24 cellular contexts compared by ENCODE assay signal in the genomic region with DNA sequence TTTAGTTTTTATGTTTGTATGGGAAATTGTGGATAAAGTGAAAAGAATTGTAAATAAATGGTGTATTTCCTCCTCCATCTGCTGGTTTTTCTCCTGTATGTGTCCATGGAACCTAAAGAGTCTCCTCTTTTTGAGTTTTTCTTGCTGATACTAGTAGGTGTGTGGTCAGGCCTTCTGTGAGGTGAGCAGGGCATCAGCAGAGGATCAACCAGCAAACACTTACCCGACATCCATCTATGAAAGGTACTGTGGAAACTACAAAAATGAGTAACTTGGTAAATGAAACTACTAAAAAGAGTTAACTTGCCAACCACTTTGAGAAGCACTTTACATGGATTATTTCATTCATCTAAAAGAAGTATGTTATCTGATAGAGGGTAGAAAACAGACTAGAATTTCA. TPM values are rescaled to one million over a fixed set of nuclear protein-coding genes. Genes with fewer than 3 reads are reported as not detected.
DNase-seq lines count a peak whose midpoint lies in the region; ATAC-seq, FAIRE-seq and TF ChIP-seq lines count a peak whose summit lies in the region.
"Had no signal": no experiment of that assay in that cellular context is flagged by ENCODE, and none has a peak within 500 bp of the region (broad histone marks: within the 10 kb centered on the region; RNA-seq: fewer than 3 reads in every experiment).

No MANE protein-coding gene starts in this region.

- no peak overlapping the region for H3K27ac Mint-ChIP-seq in activated CD4-positive, alpha-beta T cell treated with anti-CD3 and anti-CD28 coated beads for 36 hours
- H3K27ac Mint-ChIP-seq in activated T-cell treated with anti-CD3 and anti-CD28 coated beads, Interleukin-2, amount 50 U/mL, for 24 hours: peak overlapping the region; percentile 83
- peak overlapping the region; percentile 78 for H3K27ac Mint-ChIP-seq in activated T-helper 1 cell treated with anti-CD3 and anti-CD28 coated beads, Interleukin-12 subunit alpha, Interleukin-12 subunit beta, Interleukin-2, Interleukin-4 antibody, amounts not matched to agents 30 ng/mL and 10 ng/mL and 1 ng/mL, durations not matched to agents 14 hours and 24 hours and 36 hours
- H3K27ac Mint-ChIP-seq in astrocyte (ENCODE audit: unreplicated experiment): peak overlapping the region; percentile 34
- H3K27ac Mint-ChIP-seq: B cell; CD4-positive, CD25-positive, alpha-beta regulatory T cell; CD8-positive, alpha-beta T cell; HFFc6 had no signal

- intact Hi-C loops in activated CD4-positive, alpha-beta T cell treated with anti-CD3 and anti-CD28 coated beads for 36 hours (cut with DNase I, micrococcal nuclease): no loop called here
- intact Hi-C loops in activated T-helper 1 cell treated with anti-CD3 and anti-CD28 coated beads, Interleukin-12 subunit alpha, Interleukin-12 subunit beta, Interleukin-2, Interleukin-4 antibody, amounts not matched to agents 30 ng/mL and 10 ng/mL and 1 ng/mL, durations not matched to agents 14 hours and 24 hours and 36 hours (cut with micrococcal nuclease): no loop called here

- no peak overlapping the region for H3K27ac ChIP-seq in astrocyte (ENCODE audit: low read depth, low read length)
- H3K27ac ChIP-seq: 22Rv1, BLaER1, C4-2B had no signal

- TF ChIP-seq CTCF in astrocyte (IDR thresholded peaks at IDR 0.05; ENCODE audit: insufficient read depth, low read depth, low read length): no peak

- H3K4me2 ChIP-seq in astrocyte (ENCODE audit: low read length): no peak overlapping the region
- H3K4me2 ChIP-seq: BLaER1 had no signal

- H3K27me3 Mint-ChIP-seq in activated CD4-positive, alpha-beta T cell treated with anti-CD3 and anti-CD28 coated beads for 36 hours: no peaks in the 10 kb centered on the region
- no peaks in the 10 kb centered on the region for H3K27me3 Mint-ChIP-seq in activated T-cell treated with anti-CD3 and anti-CD28 coated beads, Interleukin-2, amount 50 U/mL, for 24 hours
- no peaks in the 10 kb centered on the region for H3K27me3 Mint-ChIP-seq in activated T-helper 1 cell treated with anti-CD3 and anti-CD28 coated beads, Interleukin-12 subunit alpha, Interleukin-12 subunit beta, Interleukin-2, Interleukin-4 antibody, amounts not matched to agents 30 ng/mL and 10 ng/mL and 1 ng/mL, durations not matched to agents 14 hours and 24 hours and 36 hours (ENCODE audit: insufficient read depth)
- H3K27me3 Mint-ChIP-seq in astrocyte (ENCODE audit: low read depth, unreplicated experiment): no peaks in the 10 kb centered on the region
- H3K27me3 Mint-ChIP-seq: B cell; CD4-positive, CD25-positive, alpha-beta regulatory T cell had no signal

- peak; percentile 49 for ATAC-seq in activated CD4-positive, alpha-beta T cell treated with anti-CD3 and anti-CD28 coated beads for 36 hours
- ATAC-seq in HG03565 (IDR thresholded peaks at IDR 0.05; ENCODE audit: unreplicated experiment): no peak
- ATAC-seq in HG03521 (IDR thresholded peaks at IDR 0.05; ENCODE audit: unreplicated experiment): no peak
- ATAC-seq: CD8-positive, alpha-beta T cell had no signal

- H3K4me3 ChIP-seq in astrocyte (ENCODE audit: insufficient read depth, low read depth, low read length): no peak overlapping the region
- H3K4me3 ChIP-seq: BLaER1, HAP-1 had no signal

- no peaks in the 10 kb centered on the region for H3K9me3 ChIP-seq in astrocyte (ENCODE audit: insufficient read depth, low read depth, low read length)
- H3K9me3 ChIP-seq: BLaER1, Caco-2, HAP-1 had no signal

- CTCF ChIA-PET in activated CD4-positive, alpha-beta T cell treated with anti-CD3 and anti-CD28 coated beads for 36 hours (lab: Charles Lee): interaction anchor here (0.6 to 0.8 kb wide), 2 partner anchors 10 to 22 kb away, joined by 3 to 4 read pairs; no protein-coding TSS in a partner anchor

- H3K27me3 ChIP-seq in astrocyte (ENCODE audit: insufficient read depth, low read length): no peaks in the 10 kb centered on the region
- H3K27me3 ChIP-seq: BLaER1 had no signal

- no peaks in the 10 kb centered on the region for H4K20me1 ChIP-seq in astrocyte (ENCODE audit: insufficient read depth, low read length)
- H4K20me1 ChIP-seq: BLaER1 had no signal

- POLR2A ChIA-PET in activated CD4-positive, alpha-beta T cell treated with anti-CD3 and anti-CD28 coated beads for 36 hours (lab: Charles Lee): no interaction called here

- FAIRE-seq in astrocyte (lab: Jason Lieb, UNC): no peak
- FAIRE-seq: A204.1, G401.6, GM12892, H54 had no signal

- peaks cover 5% of the 10 kb centered on the region for H3K4me1 Mint-ChIP-seq in activated CD4-positive, alpha-beta T cell treated with anti-CD3 and anti-CD28 coated beads for 36 hours
- peaks cover 5% of the 10 kb centered on the region for H3K4me1 Mint-ChIP-seq in activated T-cell treated with anti-CD3 and anti-CD28 coated beads, Interleukin-2, amount 50 U/mL, for 24 hours (ENCODE audit: low read depth)
- peaks cover 9% of the 10 kb centered on the region for H3K4me1 Mint-ChIP-seq in activated T-helper 1 cell treated with anti-CD3 and anti-CD28 coated beads, Interleukin-12 subunit alpha, Interleukin-12 subunit beta, Interleukin-2, Interleukin-4 antibody, amounts not matched to agents 30 ng/mL and 10 ng/mL and 1 ng/mL, durations not matched to agents 14 hours and 24 hours and 36 hours (ENCODE audit: low read depth)
- H3K4me1 Mint-ChIP-seq in astrocyte (ENCODE audit: low read depth, unreplicated experiment): no peaks in the 10 kb centered on the region
- H3K4me1 Mint-ChIP-seq: B cell; CD4-positive, CD25-positive, alpha-beta regulatory T cell had no signal

- no peaks in the 10 kb centered on the region for H3K79me2 ChIP-seq in astrocyte (ENCODE audit: insufficient read depth, low read length)

- H3K4me1 ChIP-seq in astrocyte (ENCODE audit: insufficient read depth, low read length): no peaks in the 10 kb centered on the region
- H3K4me1 ChIP-seq: BLaER1, Caco-2, HAP-1 had no signal

- no peak overlapping the region for H3K4me3 Mint-ChIP-seq in activated CD4-positive, alpha-beta T cell treated with anti-CD3 and anti-CD28 coated beads for 36 hours
- no peak overlapping the region for H3K4me3 Mint-ChIP-seq in activated T-cell treated with anti-CD3 and anti-CD28 coated beads, Interleukin-2, amount 50 U/mL, for 24 hours
- H3K4me3 Mint-ChIP-seq in activated T-helper 1 cell treated with anti-CD3 and anti-CD28 coated beads, Interleukin-12 subunit alpha, Interleukin-12 subunit beta, Interleukin-2, Interleukin-4 antibody, amounts not matched to agents 30 ng/mL and 10 ng/mL and 1 ng/mL, durations not matched to agents 14 hours and 24 hours and 36 hours: no peak overlapping the region
- H3K4me3 Mint-ChIP-seq in astrocyte (ENCODE audit: unreplicated experiment): no peak overlapping the region
- H3K4me3 Mint-ChIP-seq: B cell; CD4-positive, CD25-positive, alpha-beta regulatory T cell; CD8-positive, alpha-beta T cell; HFFc6 had no signal

- H3K9ac ChIP-seq in astrocyte (ENCODE audit: low read length): no peak overlapping the region
- H3K9ac ChIP-seq: BLaER1 had no signal

- peaks cover 4% of the 10 kb centered on the region for H3K36me3 ChIP-seq in astrocyte (ENCODE audit: insufficient read depth, low read length)

- no peaks in the 10 kb centered on the region for H3K9me3 Mint-ChIP-seq in activated CD4-positive, alpha-beta T cell treated with anti-CD3 and anti-CD28 coated beads for 36 hours (ENCODE audit: low read depth)
- H3K9me3 Mint-ChIP-seq in activated T-cell treated with anti-CD3 and anti-CD28 coated beads, Interleukin-2, amount 50 U/mL, for 24 hours: no peaks in the 10 kb centered on the region
- no peaks in the 10 kb centered on the region for H3K9me3 Mint-ChIP-seq in activated T-helper 1 cell treated with anti-CD3 and anti-CD28 coated beads, Interleukin-12 subunit alpha, Interleukin-12 subunit beta, Interleukin-2, Interleukin-4 antibody, amounts not matched to agents 30 ng/mL and 10 ng/mL and 1 ng/mL, durations not matched to agents 14 hours and 24 hours and 36 hours
- H3K9me3 Mint-ChIP-seq in astrocyte (ENCODE audit: unreplicated experiment): no peaks in the 10 kb centered on the region
- H3K9me3 Mint-ChIP-seq: CD4-positive, CD25-positive, alpha-beta regulatory T cell; CD8-positive, alpha-beta T cell; HFFc6 had no signal

- DNase-seq in activated CD4-positive, alpha-beta T cell treated with anti-CD3 and anti-CD28 coated beads for 36 hours: no peak
- DNase-seq in activated CD4-positive, alpha-beta T cell treated with anti-CD3 and anti-CD28 coated beads for 4 hours: no peak
- DNase-seq in activated T-cell treated with anti-CD3 and anti-CD28 coated beads, Interleukin-2, amount 50 U/mL, for 24 hours: no peak
- DNase-seq in activated T-cell treated with anti-CD3 and anti-CD28 coated beads for 4 hours: no peak
- no peak for DNase-seq in activated T-helper 1 cell treated with anti-CD3 and anti-CD28 coated beads, Interleukin-12 subunit alpha, Interleukin-12 subunit beta, Interleukin-2, Interleukin-4 antibody, amounts not matched to agents 30 ng/mL and 10 ng/mL and 1 ng/mL, durations not matched to agents 14 hours and 24 hours and 36 hours (ENCODE audit: low spot score)
- DNase-seq in astrocyte (ENCODE audit: low read depth): no peak
- DNase-seq: Caco-2; CD4-positive, CD25-positive, alpha-beta regulatory T cell; CD8-positive, alpha-beta T cell; DMS153; DND-41; GOT3; HFFc6 had no signal

- H2AFZ ChIP-seq in astrocyte (ENCODE audit: low read depth, low read length): no peak overlapping the region

- H3K36me3 Mint-ChIP-seq in activated CD4-positive, alpha-beta T cell treated with anti-CD3 and anti-CD28 coated beads for 36 hours (ENCODE audit: low read depth): peaks cover 8% of the 10 kb centered on the region
- H3K36me3 Mint-ChIP-seq in activated T-cell treated with anti-CD3 and anti-CD28 coated beads, Interleukin-2, amount 50 U/mL, for 24 hours (ENCODE audit: low read depth): peaks cover 36% of the 10 kb centered on the region
- H3K36me3 Mint-ChIP-seq in activated T-helper 1 cell treated with anti-CD3 and anti-CD28 coated beads, Interleukin-12 subunit alpha, Interleukin-12 subunit beta, Interleukin-2, Interleukin-4 antibody, amounts not matched to agents 30 ng/mL and 10 ng/mL and 1 ng/mL, durations not matched to agents 14 hours and 24 hours and 36 hours (ENCODE audit: low read depth): peaks cover 25% of the 10 kb centered on the region
- H3K36me3 Mint-ChIP-seq in astrocyte (ENCODE audit: low read depth, unreplicated experiment): peaks cover 20% of the 10 kb centered on the region

RNA-seq across cellular contexts. Expression of a gene that starts 20.9 kb away (rescaled TPM):
- total RNA-seq in activated CD4-positive, alpha-beta T cell treated with anti-CD3 and anti-CD28 coated beads for 36 hours: 10 to 100 TPM; 20.6 to 23.8 TPM
- total RNA-seq in activated T-helper 1 cell treated with anti-CD3 and anti-CD28 coated beads, Interleukin-12 subunit alpha, Interleukin-12 subunit beta, Interleukin-2, Interleukin-4 antibody, amounts not matched to agents 30 ng/mL and 10 ng/mL and 1 ng/mL, durations not matched to agents 14 hours and 24 hours and 36 hours: 30.0 and 34.2 TPM in 2 replicates
- 22.4 and 25.1 TPM in 2 replicates for total RNA-seq in astrocyte
